In the genomic region with DNA sequence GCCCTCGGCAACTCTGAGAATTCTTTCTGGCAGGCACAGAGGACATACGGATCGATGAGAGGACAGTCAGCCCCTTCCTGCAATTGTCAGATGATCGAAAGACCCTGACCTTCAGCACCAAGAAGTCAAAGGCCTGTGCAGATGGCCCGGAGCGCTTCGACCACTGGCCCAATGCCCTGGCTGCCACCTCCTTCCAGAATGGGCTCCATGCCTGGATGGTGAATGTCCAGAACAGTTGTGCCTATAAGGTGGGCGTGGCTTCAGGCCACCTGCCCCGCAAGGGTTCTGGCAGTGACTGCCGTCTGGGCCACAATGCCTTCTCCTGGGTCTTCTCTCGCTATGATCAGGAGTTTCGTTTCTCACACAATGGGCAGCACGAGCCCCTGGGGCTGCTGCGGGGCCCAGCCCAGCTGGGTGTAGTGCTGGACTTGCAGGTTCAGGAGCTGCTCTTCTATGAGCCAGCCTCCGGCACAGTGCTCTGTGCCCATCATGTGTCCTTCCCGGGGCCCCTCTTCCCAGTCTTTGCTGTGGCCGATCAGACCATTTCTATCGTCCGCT, we compare ENCODE assay signal across 17 cellular contexts. TPM values are rescaled to one million over a fixed set of nuclear protein-coding genes. Genes with fewer than 3 reads are reported as not detected.
A peak's percentile ranks its signal among the peaks of the same experiment; 100 is the strongest.
DNase-seq lines count a peak whose midpoint lies in the region; ATAC-seq and TF ChIP-seq lines count a peak whose summit lies in the region.
"Had no signal": no experiment of that assay in that cellular context is flagged by ENCODE, and none has a peak within 500 bp of the region (broad histone marks: within the 10 kb centered on the region; RNA-seq: fewer than 3 reads in every experiment).

No MANE protein-coding gene starts in this region.

- no peak overlapping the region for H2BK20ac ChIP-seq in H9 (ENCODE audit: low read depth, low read length, poor library complexity, severe bottlenecking)

- H3K4me1 ChIP-seq in H9 (ENCODE audit: insufficient read depth, low read length) = no peaks in the 10 kb centered on the region
- peaks cover 21 to 26% of the 10 kb centered on the region in 2 donors for H3K4me1 ChIP-seq in adrenal gland (replicated peaks in 1 of 2)
- peaks cover 4 to 53% (median 37%) of the 10 kb centered on the region in 4 donors for H3K4me1 ChIP-seq in liver (ENCODE audit: control insufficient read depth in 4 of 4, insufficient read depth in 4 of 4, low read length in 3 of 4)
- peaks cover 47% of the 10 kb centered on the region for H3K4me1 ChIP-seq in parathyroid adenoma

- H3K27me3 ChIP-seq in H9 (ENCODE audit: insufficient read depth, low read length) = no peaks in the 10 kb centered on the region
- H3K27me3 ChIP-seq in adrenal gland = no peaks in the 10 kb centered on the region
- no peaks in the 10 kb centered on the region for H3K27me3 ChIP-seq in liver (ENCODE audit: control insufficient read depth in 4 of 4, insufficient read depth in 4 of 4, low read length in 3 of 4)
- H3K27me3 ChIP-seq in parathyroid adenoma (ENCODE audit: control insufficient read depth, insufficient read depth, low read length) = no peaks in the 10 kb centered on the region

- no peak overlapping the region for H3K4ac ChIP-seq in H9 (ENCODE audit: low read depth, low read length)

- no peak overlapping the region for H4K8ac ChIP-seq in H9 (replicated peaks; ENCODE audit: insufficient read length, low read depth, low read length)

- no peak overlapping the region for H2BK5ac ChIP-seq in H9 (ENCODE audit: insufficient read length, low read length)

- no peak overlapping the region for H3K4me3 Mint-ChIP-seq in H9
- no peak overlapping the region for H3K4me3 Mint-ChIP-seq in glutamatergic neuron (ENCODE audit: unreplicated experiment)

- H3K9me3 Mint-ChIP-seq in H9 = no peaks in the 10 kb centered on the region
- peaks cover 3% of the 10 kb centered on the region for H3K9me3 Mint-ChIP-seq in glutamatergic neuron (ENCODE audit: unreplicated experiment)

- H3K9me3 ChIP-seq in H9 (ENCODE audit: control insufficient read depth, low read depth, low read length) (no peaks in the 10 kb centered on the region), adrenal gland (replicated peaks in 1 of 3) (no peaks in the 10 kb centered on the region), liver (ENCODE audit: control insufficient read depth in 4 of 4, low read length in 3 of 4) (no peaks in the 10 kb centered on the region), parathyroid adenoma (ENCODE audit: control insufficient read depth, low read length) (no peaks in the 10 kb centered on the region)
- H3K9me3 ChIP-seq: SK-N-SH had no signal

- no peak overlapping the region for H4K5ac ChIP-seq in H9 (ENCODE audit: insufficient read length, low read depth, low read length)

- H3K27ac Mint-ChIP-seq in H9 (no peak overlapping the region), glutamatergic neuron (ENCODE audit: unreplicated experiment) (no peak overlapping the region)

- H3K4me3 ChIP-seq in adrenal gland (no peak overlapping the region), liver (ENCODE audit: low read depth in 1 of 3, low read length in 3 of 3) (peak overlapping the region in 1 of 3 donors; percentile 29), parathyroid adenoma (ENCODE audit: low read depth, low read length) (no peak overlapping the region)

- ATAC-seq in GM21360 (IDR thresholded peaks at IDR 0.05; ENCODE audit: unreplicated experiment) = no peak

- H2BK15ac ChIP-seq in H9 (ENCODE audit: low read depth, low read length) = no peak overlapping the region

- H2BK12ac ChIP-seq in H9 (ENCODE audit: insufficient read length, low read depth, low read length) = no peak overlapping the region

- H3K4me2 ChIP-seq in H9 (ENCODE audit: insufficient read depth, insufficient read length, low read length) (no peak overlapping the region), parathyroid adenoma (ENCODE audit: low read length) (peak overlapping the region; percentile 25)
- H3K4me2 ChIP-seq: SK-N-SH had no signal

- H3K27ac ChIP-seq in H9 (ENCODE audit: insufficient read length, low read depth, low read length) (no peak overlapping the region), adrenal gland (no peak overlapping the region), liver (ENCODE audit: low read depth in 1 of 2, low read length in 2 of 2) (no peak overlapping the region), parathyroid adenoma (peak overlapping the region; percentile 92)
- H3K27ac ChIP-seq: C4-2B had no signal

- H3K23me2 ChIP-seq in H9 (ENCODE audit: insufficient read length, low read depth, low read length, poor library complexity, severe bottlenecking) = peaks cover 3% of the 10 kb centered on the region

- peak overlapping the region; percentile 26 for H4K91ac ChIP-seq in H9 (ENCODE audit: insufficient read length, low read depth, low read length)

- no CpG with 5 or more reads among the region's 19 CpGs for WGBS in H9 (ENCODE audit: extremely low coverage, insufficient read length, low lambda C conversion rate)
- 54 to 76% (median 72%) methylated on average over 12 to 19 of the region's 19 CpGs for WGBS in adrenal gland, 4 donors
- WGBS in liver = 37% methylated on average over 19 of the region's 19 CpGs

- H3K14ac ChIP-seq in H9 (ENCODE audit: insufficient read depth, low read length) = no peak overlapping the region

- TF ChIP-seq POLR2A in adrenal gland (IDR thresholded peaks at IDR 0.05) = no peak

- H2AK5ac ChIP-seq in H9 (ENCODE audit: insufficient read length, low read length) = no peak overlapping the region

- no peak overlapping the region for H3K18ac ChIP-seq in H9 (ENCODE audit: insufficient read length, low read depth, low read length)

- no peaks in the 10 kb centered on the region for H4K20me1 ChIP-seq in H9 (ENCODE audit: control insufficient read depth, insufficient read depth, insufficient read length)

- DNase-seq in H9 (no peak), adrenal gland (peak in 6 of 7 donors; percentile 44 to 74 (median 70)), glutamatergic neuron (no peak)
- no peak for DNase-seq in stimulated activated CD4-positive, alpha-beta T cell treated with anti-CD3 and anti-CD28 coated beads, Interleukin-4, amount 100 ng/mL, for 24 hours
- DNase-seq: ACHN, IMR-90, Karpas-422, NCI-H1092, NCI-H1436 treated with DMSO at 0.1 percent for 48 hours, NCI-H2029, NCI-H748 treated with DMSO at 0.1 percent for 48 hours, SHP77 treated with DMSO at 0.1 percent for 48 hours, SK-N-SH had no signal

- H3K79me2 ChIP-seq in H9 (ENCODE audit: insufficient read depth, low read length) = no peaks in the 10 kb centered on the region
- H3K79me2 ChIP-seq in parathyroid adenoma = no peaks in the 10 kb centered on the region

- H3K79me1 ChIP-seq in H9 (ENCODE audit: insufficient read depth, low read depth, low read length, poor library complexity, severe bottlenecking) = no peaks in the 10 kb centered on the region

- intact Hi-C loops in adrenal gland (cut with DNase I) = no loop called here

- H3K23ac ChIP-seq in H9 (ENCODE audit: insufficient read length, low read depth, low read length) = no peak overlapping the region

- H2AFZ ChIP-seq in H9 (ENCODE audit: low read length) (no peak overlapping the region), parathyroid adenoma (no peak overlapping the region)

- H3K56ac ChIP-seq in H9 (ENCODE audit: insufficient read length, low read depth, low read length) = no peak overlapping the region

- H3K4me1 Mint-ChIP-seq in H9 (peaks cover 8 to 15% of the 10 kb centered on the region in 2 experiments), glutamatergic neuron (ENCODE audit: low read depth, unreplicated experiment) (no peaks in the 10 kb centered on the region)

- TF ChIP-seq CTCF in H9 (conservative IDR thresholded peaks at IDR 0.05) (no peak), adrenal gland (IDR thresholded peaks at IDR 0.05) (no peak), liver (IDR thresholded peaks at IDR 0.05; ENCODE audit: low read depth, low read length, missing input control) (no peak), parathyroid adenoma (IDR thresholded peaks at IDR 0.05) (no peak), glutamatergic neuron (IDR thresholded peaks at IDR 0.05; ENCODE audit: partially characterized antibody, unreplicated experiment) (no peak)

- H3K9ac ChIP-seq in H9 (ENCODE audit: extremely low read depth, insufficient read length, low read length) = no peak overlapping the region
- H3K9ac ChIP-seq in liver (ENCODE audit: low read depth in 1 of 2, low read length in 2 of 2) = no peak overlapping the region
- H3K9ac ChIP-seq in parathyroid adenoma = no peak overlapping the region
- H3K9ac ChIP-seq: SK-N-SH had no signal

- TF ChIP-seq RAD21 in liver (IDR thresholded peaks at IDR 0.05) = peak; percentile 11 to 26

- H3T11ph ChIP-seq in H9 (ENCODE audit: low read length) = no peak overlapping the region

- H3K27me3 Mint-ChIP-seq in H9 (ENCODE audit: low read depth) = no peaks in the 10 kb centered on the region
- no peaks in the 10 kb centered on the region for H3K27me3 Mint-ChIP-seq in glutamatergic neuron (ENCODE audit: unreplicated experiment)

- no peak overlapping the region for H2BK120ac ChIP-seq in H9 (ENCODE audit: low read depth, low read length, poor library complexity, severe bottlenecking)

- H3K36me3 ChIP-seq in adrenal gland (replicated peaks in 1 of 2) = peaks cover 0 to 20% of the 10 kb centered on the region in 2 donors
- peaks cover 5 to 17% (median 10%) of the 10 kb centered on the region in 4 donors for H3K36me3 ChIP-seq in liver (ENCODE audit: control insufficient read depth in 4 of 4, insufficient read depth in 3 of 4, low read depth in 1 of 4, low read length in 3 of 4)
- H3K36me3 ChIP-seq in parathyroid adenoma (ENCODE audit: control insufficient read depth, insufficient read depth, low read length) = no peaks in the 10 kb centered on the region

- H3K36me3 Mint-ChIP-seq in H9 (ENCODE audit: insufficient read depth in 1 of 3, low read depth in 3 of 3) (peaks cover 0 to 24% (median 14%) of the 10 kb centered on the region in 3 experiments; a peak in 5 of 7 replicates), glutamatergic neuron (ENCODE audit: unreplicated experiment) (no peaks in the 10 kb centered on the region)

RNA-seq across cellular contexts. Expression of a gene that starts 7.1 kb away (rescaled TPM):
- total RNA-seq in H9 (2021) = 10.8 and 10.9 TPM in 2 replicates
- total RNA-seq in adrenal gland = 100 to 1,000 TPM; 117 to 343 (median 243) TPM
- 100 to 1,000 TPM in 2 of 3 donors, 10 to 100 TPM in 1; 89.1 to 300 (median 180) TPM for polyA plus RNA-seq in adrenal gland
- 10 to 100 TPM; 26.9 to 61.2 TPM for total RNA-seq in liver
- polyA plus RNA-seq in liver = 10 to 100 TPM; 60.8 to 63.6 TPM
- 7.2 TPM for total RNA-seq in glutamatergic neuron (ENCODE audit: unreplicated experiment)

RNA-seq across cellular contexts. Expression of a gene that starts 20.3 kb away (rescaled TPM):
- total RNA-seq in H9 (2021) (4.5 and 5.1 TPM in 2 replicates), adrenal gland (10 to 100 TPM in 2 of 8 donors, 1 to 10 TPM in 6; 1.6 to 18.6 (median 6.0) TPM), liver (1 to 10 TPM in 1 of 2 donors, under 1 TPM in 1; 0.50 to 2.3 TPM), glutamatergic neuron (ENCODE audit: unreplicated experiment) (not detected)
- polyA plus RNA-seq in adrenal gland (1 to 10 TPM; 1.4 to 3.2 (median 1.5) TPM), liver (under 1 TPM; 0.31 to 0.81 TPM)
- total RNA-seq: IMR-90 had no signal
- polyA plus RNA-seq: IMR-90, SK-N-SH had no signal

RNA-seq across cellular contexts. Expression of a gene that starts 29.6 kb away (rescaled TPM):
- total RNA-seq in H9 (2021) (0.59 and 0.72 TPM in 2 replicates), adrenal gland (10 to 100 TPM in 2 of 8 donors, 1 to 10 TPM in 6; 3.8 to 16.5 (median 7.5) TPM), liver (1 to 10 TPM; 1.1 to 3.2 TPM), glutamatergic neuron (ENCODE audit: unreplicated experiment) (1.3 TPM)
- polyA plus RNA-seq in adrenal gland (10 to 100 TPM in 1 of 3 donors, 1 to 10 TPM in 2; 5.8 to 12.0 (median 9.3) TPM), liver (1 to 10 TPM; 1.1 to 1.3 TPM)

RNA-seq across cellular contexts. Expression of a gene that starts 31.4 kb away (rescaled TPM):
- total RNA-seq in H9 (2021) (11.5 and 13.2 TPM in 2 replicates), adrenal gland (100 to 1,000 TPM; 159 to 348 (median 245) TPM), liver (100 to 1,000 TPM in 1 of 2 donors, 10 to 100 TPM in 1; 99.1 to 258 TPM), glutamatergic neuron (ENCODE audit: unreplicated experiment) (39.0 TPM)
- polyA plus RNA-seq in adrenal gland (100 to 1,000 TPM; 112 to 244 (median 150) TPM), liver (10 to 100 TPM; 40.2 to 49.3 TPM)

RNA-seq across cellular contexts. Expression of a gene that starts 40.8 kb away (rescaled TPM):
- total RNA-seq in H9 (2021) (82.4 and 85.9 TPM in 2 replicates), adrenal gland (10 to 100 TPM; 40.2 to 53.1 (median 42.5) TPM), liver (10 to 100 TPM; 20.9 to 27.5 TPM), glutamatergic neuron (ENCODE audit: unreplicated experiment) (22.3 TPM)
- polyA plus RNA-seq in adrenal gland (10 to 100 TPM; 14.9 to 79.1 (median 23.6) TPM), liver (10 to 100 TPM; 15.7 to 24.8 TPM)

Comparison
In these comparisons a context has a peak if more than half of its experiments do, and no peak if none do; other contexts are left out.
1. DNase-seq: peak in adrenal gland (6 of 7); none in H9 (single experiment), glutamatergic neuron (single experiment) and stimulated activated CD4-positive, alpha-beta T cell treated with anti-CD3 and anti-CD28 coated beads, Interleukin-4, amount 100 ng/mL, for 24 hours (single experiment).